24 cellular contexts compared by ENCODE assay signal in genomic region chr11:108775324-108775723, GRCh38.
"Had no signal": no experiment of that assay in that cellular context is flagged by ENCODE, and none has a peak within 500 bp of the region (broad histone marks: within the 10 kb centered on the region; RNA-seq: fewer than 3 reads in every experiment).

No MANE protein-coding gene starts in this region.

- H3K36me3 ChIP-seq: esophagus squamous epithelium, gastroesophageal sphincter, heart left ventricle, sigmoid colon, transverse colon had no signal

- H3K27ac ChIP-seq: esophagus squamous epithelium, gastroesophageal sphincter, heart left ventricle, left lung, sigmoid colon, transverse colon had no signal

- FAIRE-seq: colon, urothelium cell line had no signal

- H3K4me2 ChIP-seq: smooth muscle cell had no signal

- DNase-seq: activated CD4-positive, alpha-beta memory T cell treated with anti-CD3 and anti-CD28 coated beads, Interleukin-2, amount 10 ng/mL, durations not matched to agents 7 days and 5 days; activated CD4-positive, alpha-beta T cell treated with anti-CD3 and anti-CD28 coated beads for 4 hours; activated CD4-positive, CD25-positive, alpha-beta regulatory T cell; activated effector memory CD4-positive, alpha-beta T cell treated with anti-CD3 and anti-CD28 coated beads, Interleukin-2, amount 50 U/mL, for 16 hours; activated naive CD4-positive, alpha-beta T cell treated with anti-CD3 and anti-CD28 coated beads, Interleukin-2, amount 50 U/mL, for 16 hours; aorta; central memory CD4-positive, alpha-beta T cell; effector memory CD4-positive, alpha-beta T cell; esophagus squamous epithelium; heart left ventricle; islet precursor cell; left lung; midbrain; natural killer cell; retina; sigmoid colon; stimulated activated CD4-positive, alpha-beta T cell treated with anti-CD3 and anti-CD28 coated beads, Interleukin-15, amount 100 ng/mL, for 24 hours; T-helper 1 cell; T-helper 9 cell; transverse colon had no signal

- H3K9me3 ChIP-seq: esophagus squamous epithelium, left lung, sigmoid colon had no signal

- H3K4me1 ChIP-seq: left lung had no signal

- H3K27me3 ChIP-seq: esophagus squamous epithelium, gastroesophageal sphincter, heart left ventricle, left lung, sigmoid colon, transverse colon had no signal

- H3K4me3 ChIP-seq: esophagus squamous epithelium, gastroesophageal sphincter, heart left ventricle, left lung, sigmoid colon, smooth muscle cell, transverse colon had no signal
